ENCODE assay signal across 18 cellular contexts in the genomic region with DNA sequence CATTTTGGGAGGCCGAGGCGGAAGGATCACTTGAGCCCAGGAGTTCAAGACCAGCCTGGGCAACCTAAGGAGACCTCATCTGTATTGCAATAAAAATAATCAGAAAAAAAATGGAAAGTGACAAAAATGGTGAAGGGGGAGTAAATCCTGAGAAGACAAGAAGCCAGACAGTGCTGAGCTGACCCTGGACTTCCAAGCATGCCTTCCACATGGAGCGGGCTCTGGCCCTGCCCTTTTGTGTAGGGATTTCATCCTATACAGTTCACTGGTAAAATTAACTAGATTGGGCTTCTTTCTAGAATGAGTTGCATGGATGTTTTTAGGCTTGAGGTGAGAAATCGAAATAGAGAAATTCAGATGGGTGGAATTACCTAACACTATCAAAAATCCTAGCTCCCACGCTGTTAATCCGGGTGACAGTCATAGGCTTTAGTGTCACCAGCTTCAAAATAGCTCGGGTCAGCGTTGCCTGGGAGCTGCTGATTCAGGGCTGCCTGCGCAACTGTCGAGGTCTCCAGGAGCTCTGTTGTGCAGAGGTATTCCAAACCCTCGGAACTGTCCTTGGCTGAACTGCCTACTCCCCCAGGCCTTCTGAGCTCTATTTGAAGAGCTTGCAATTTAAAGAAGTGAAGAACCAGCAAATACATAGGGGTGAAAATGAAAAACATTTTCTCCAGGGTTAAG. TPM values are rescaled to one million over a fixed set of nuclear protein-coding genes. Genes with fewer than 3 reads are reported as not detected.
DNase-seq lines count a peak whose midpoint lies in the region; ATAC-seq and TF ChIP-seq lines count a peak whose summit lies in the region.
"Had no signal": no experiment of that assay in that cellular context is flagged by ENCODE, and none has a peak within 500 bp of the region (broad histone marks: within the 10 kb centered on the region; RNA-seq: fewer than 3 reads in every experiment).

No MANE protein-coding gene starts in this region.

- H3K27me3 Mint-ChIP-seq in neural progenitor cell (ENCODE audit: insufficient read depth, low read depth): peaks cover 14% of the 10 kb centered on the region
- H3K27me3 Mint-ChIP-seq in type B pancreatic cell: peaks cover 3% of the 10 kb centered on the region

- H3K9me3 Mint-ChIP-seq in neural progenitor cell (peaks cover 14% of the 10 kb centered on the region), type B pancreatic cell (no peaks in the 10 kb centered on the region)
- H3K9me3 Mint-ChIP-seq: activated CD8-positive, alpha-beta T cell treated with anti-CD3 and anti-CD28 coated beads for 36 hours; CD4-positive, CD25-positive, alpha-beta regulatory T cell had no signal

- peaks cover 14% of the 10 kb centered on the region for H3K27me3 ChIP-seq in neural progenitor cell

- H3K27ac Mint-ChIP-seq in neural progenitor cell (peak overlapping the region; percentile 97), type B pancreatic cell (peak overlapping the region; percentile 57)
- H3K27ac Mint-ChIP-seq: activated CD8-positive, alpha-beta T cell treated with anti-CD3 and anti-CD28 coated beads for 36 hours; CD4-positive, CD25-positive, alpha-beta regulatory T cell had no signal

- H3K4me3 ChIP-seq in neural progenitor cell: no peak overlapping the region

- TF ChIP-seq CTCF in neural progenitor cell (IDR thresholded peaks at IDR 0.05) (no peak), type B pancreatic cell (conservative IDR thresholded peaks at IDR 0.05) (no peak)

- H3K4me3 Mint-ChIP-seq in neural progenitor cell (peak overlapping the region; percentile 11), type B pancreatic cell (no peak overlapping the region)
- H3K4me3 Mint-ChIP-seq: activated CD8-positive, alpha-beta T cell treated with anti-CD3 and anti-CD28 coated beads for 36 hours; CD4-positive, CD25-positive, alpha-beta regulatory T cell had no signal

- DNase-seq in NCI-H2227 treated with DMSO at 0.1 percent for 48 hours (lab: John Stamatoyannopoulos, UW) (peak; percentile 99), NCI-H2227 (lab: John Stamatoyannopoulos, UW; ENCODE audit: unreplicated experiment) (no peak), Right ventricle myocardium superior (peak; percentile 61), neural progenitor cell (ENCODE audit: low spot score) (peak; percentile 79), type B pancreatic cell (ENCODE audit: extremely low spot score, unreplicated experiment) (no peak), left lobe of liver (ENCODE audit: low spot score) (no peak), AG08396 (ENCODE audit: low spot score) (no peak), kidney tubule cell (ENCODE audit: low spot score) (no peak)
- DNase-seq: 8988T; activated CD8-positive, alpha-beta T cell treated with anti-CD3 and anti-CD28 coated beads for 36 hours; CD4-positive, CD25-positive, alpha-beta regulatory T cell; erythroblast; HCEC 1CT; kidney; NCI-H1092 treated with DMSO at 0.1 percent for 48 hours; NCI-H226; OCI-M1; stimulated activated naive CD4-positive, alpha-beta T cell had no signal

- H3K36me3 ChIP-seq in neural progenitor cell: no peaks in the 10 kb centered on the region

- H3F3A ChIP-seq in neural progenitor cell (ENCODE audit: low read depth): peaks cover 61% of the 10 kb centered on the region

- peak overlapping the region; percentile 58 for H3K4me2 ChIP-seq in neural progenitor cell

- peak; percentile 92 for ATAC-seq in Right ventricle myocardium superior (ENCODE audit: poor library complexity)
- ATAC-seq in left lobe of liver: no peak
- ATAC-seq: activated CD8-positive, alpha-beta T cell treated with anti-CD3 and anti-CD28 coated beads for 36 hours had no signal

- H3K36me3 Mint-ChIP-seq in neural progenitor cell (no peaks in the 10 kb centered on the region), type B pancreatic cell (no peaks in the 10 kb centered on the region)
- H3K36me3 Mint-ChIP-seq: CD4-positive, CD25-positive, alpha-beta regulatory T cell had no signal

- no peak overlapping the region for H3K27ac ChIP-seq in neural progenitor cell

- intact Hi-C loops in Right ventricle myocardium superior (cut with DNase I): no loop called here

- no peak overlapping the region for H2AFZ ChIP-seq in neural progenitor cell (replicated peaks)

- H3K9ac ChIP-seq in neural progenitor cell: no peak overlapping the region

- peaks cover 51% of the 10 kb centered on the region for H3K4me1 ChIP-seq in neural progenitor cell

- H3K9me3 ChIP-seq in neural progenitor cell (ENCODE audit: low read depth): no peaks in the 10 kb centered on the region

- peaks cover 72% of the 10 kb centered on the region for H3K4me1 Mint-ChIP-seq in neural progenitor cell
- peaks cover 20% of the 10 kb centered on the region for H3K4me1 Mint-ChIP-seq in type B pancreatic cell (ENCODE audit: unreplicated experiment)

- H4K20me1 ChIP-seq in neural progenitor cell (ENCODE audit: low read depth): peaks cover 24% of the 10 kb centered on the region

- no peaks in the 10 kb centered on the region for H3K79me2 ChIP-seq in neural progenitor cell (ENCODE audit: low read depth)

RNA-seq across cellular contexts. Expression of a gene that starts 21.6 kb away (rescaled TPM):
- total RNA-seq in Right ventricle myocardium superior (53.3 TPM), neural progenitor cell (ENCODE audit: low replicate concordance) (121 and 137 TPM in 2 replicates), type B pancreatic cell (ENCODE audit: low replicate concordance) (80.0 and 137 TPM in 2 replicates), left lobe of liver (3.7 TPM)

Comparison
In these comparisons a context has a peak if more than half of its experiments do, and no peak if none do; other contexts are left out.
1. DNase-seq: peak in NCI-H2227 treated with DMSO at 0.1 percent for 48 hours (single experiment), Right ventricle myocardium superior (single experiment) and neural progenitor cell (single experiment); none in NCI-H2227 (single experiment), type B pancreatic cell (single experiment), left lobe of liver (single experiment), AG08396 (single experiment) and kidney tubule cell (single experiment).
2. RNA of a gene that starts 21.6 kb away (total RNA-seq): 121 to 137 TPM in neural progenitor cell, 80.0 to 137 TPM in type B pancreatic cell and 53.3 TPM in Right ventricle myocardium superior (single experiment); 3.7 TPM in left lobe of liver (single experiment); every median in the first group is over 10 times any median in the second.